In the genomic region with DNA sequence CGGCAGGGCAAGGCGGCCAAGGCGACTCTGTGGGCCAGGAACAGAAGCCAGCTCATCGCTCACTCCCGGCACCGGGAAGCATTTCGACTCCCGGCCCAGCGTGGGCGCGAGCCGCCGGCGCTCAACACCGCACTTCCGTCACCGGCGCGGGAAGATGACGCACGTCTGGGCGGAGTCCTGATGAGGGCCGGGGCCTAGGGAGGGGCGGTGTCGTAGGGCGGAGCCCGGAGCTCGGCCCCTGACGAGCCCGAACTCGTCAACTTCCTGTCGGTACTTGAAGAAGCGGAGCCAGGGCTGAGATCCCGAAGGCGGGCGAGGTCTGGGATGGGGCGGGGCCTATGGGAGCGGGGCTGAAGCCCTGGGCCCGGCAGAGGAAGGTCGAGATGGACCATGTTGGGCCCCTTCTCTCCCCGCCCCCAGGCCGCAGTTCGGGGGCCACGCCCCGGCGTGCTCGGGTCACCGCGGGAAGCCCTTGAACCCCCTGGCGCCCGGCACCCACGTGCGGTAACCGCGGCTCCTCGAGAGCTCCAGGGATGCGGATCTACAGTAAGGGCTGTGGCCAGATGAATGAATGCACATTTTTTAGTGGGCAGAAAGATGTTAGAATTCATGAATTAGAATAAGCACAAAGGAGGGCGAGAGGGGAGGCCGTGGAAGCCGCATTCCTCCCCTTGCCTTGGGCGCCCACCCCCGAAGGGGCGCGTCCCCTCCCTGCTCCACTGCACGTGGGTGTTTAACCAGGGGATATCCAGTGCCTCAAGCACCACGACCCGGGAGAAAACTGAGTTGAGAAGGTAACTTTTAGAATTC, we compare ENCODE assay signal across 8 cellular contexts. TPM values are rescaled to one million over a fixed set of nuclear protein-coding genes. Genes with fewer than 3 reads are reported as not detected.
A peak's percentile ranks its signal among the peaks of the same experiment; 100 is the strongest.
DNase-seq lines count a peak whose midpoint lies in the region; ATAC-seq and TF ChIP-seq lines count a peak whose summit lies in the region.

A gene with protein sequence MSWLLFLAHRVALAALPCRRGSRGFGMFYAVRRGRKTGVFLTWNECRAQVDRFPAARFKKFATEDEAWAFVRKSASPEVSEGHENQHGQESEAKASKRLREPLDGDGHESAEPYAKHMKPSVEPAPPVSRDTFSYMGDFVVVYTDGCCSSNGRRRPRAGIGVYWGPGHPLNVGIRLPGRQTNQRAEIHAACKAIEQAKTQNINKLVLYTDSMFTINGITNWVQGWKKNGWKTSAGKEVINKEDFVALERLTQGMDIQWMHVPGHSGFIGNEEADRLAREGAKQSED (minus strand): TSS at position 129 of the 810 bp plus-strand sequence. CDS start 73 bp downstream, at position 56.

- H3K4me1 ChIP-seq in BLaER1, result peaks cover 41% of the 10 kb centered on the region

- peak within 1 kb of the TSS; percentile 89 for H3K4me3 ChIP-seq in BLaER1
- peak within 1 kb of the TSS; percentile 81 for H3K4me3 ChIP-seq in coronary artery

- H3K9ac ChIP-seq in BLaER1, result peak within 1 kb of the TSS; percentile 93

- H4K20me1 ChIP-seq in BLaER1, result no peaks in the 10 kb centered on the region

- H3K27ac ChIP-seq in BLaER1 (peak within 1 kb of the TSS; percentile 91), coronary artery (peak within 1 kb of the TSS; percentile 86 to 91), layer of hippocampus (ENCODE audit: low read depth, low read length) (peak within 1 kb of the TSS; percentile 89)

- H3K9me3 ChIP-seq in BLaER1, result no peaks in the 10 kb centered on the region

- peak within 1 kb of the TSS; percentile 93 for H3K4me2 ChIP-seq in BLaER1

- peak; percentile 96 for DNase-seq in NCI-H69 (lab: John Stamatoyannopoulos, UW)
- DNase-seq in activated CD4-positive, alpha-beta T cell treated with anti-CD3 and anti-CD28 coated beads, Interleukin-2, amount 10 ng/mL, durations not matched to agents 7 days and 5 days, result peak; percentile 97
- peak; percentile 99 for DNase-seq in coronary artery (ENCODE audit: low spot score)
- peak; percentile 98 to 99 for DNase-seq in stimulated activated CD4-positive, alpha-beta T cell treated with anti-CD3 and anti-CD28 coated beads, Interleukin-1b, Interleukin-23, amount 100 ng/mL, for 4 hours (ENCODE audit: low read depth in 2 of 2)

- peaks cover 35% of the 10 kb centered on the region for H3K36me3 Mint-ChIP-seq in activated CD4-positive, alpha-beta T cell treated with anti-CD3 and anti-CD28 coated beads, Interleukin-2, amount 10 ng/mL, durations not matched to agents 7 days and 5 days (ENCODE audit: low read depth)

- TF ChIP-seq CTCF in coronary artery (IDR thresholded peaks at IDR 0.05), result no peak

- peak within 1 kb of the TSS; percentile 98 for H3K27ac Mint-ChIP-seq in activated CD4-positive, alpha-beta T cell treated with anti-CD3 and anti-CD28 coated beads, Interleukin-2, amount 10 ng/mL, durations not matched to agents 7 days and 5 days

- no peaks in the 10 kb centered on the region for H3K9me3 Mint-ChIP-seq in activated CD4-positive, alpha-beta T cell treated with anti-CD3 and anti-CD28 coated beads, Interleukin-2, amount 10 ng/mL, durations not matched to agents 7 days and 5 days

- H3K4me1 Mint-ChIP-seq in activated CD4-positive, alpha-beta T cell treated with anti-CD3 and anti-CD28 coated beads, Interleukin-2, amount 10 ng/mL, durations not matched to agents 7 days and 5 days, result peaks cover 50% of the 10 kb centered on the region

- POLR2A ChIA-PET in activated CD4-positive, alpha-beta T cell treated with anti-CD3 and anti-CD28 coated beads, Interleukin-2, amount 10 ng/mL, durations not matched to agents 7 days and 5 days (lab: Charles Lee), result interaction anchor here (0.6 to 1.2 kb wide), 5 partner anchors 8 to 40 kb away, joined by 3 to 12 read pairs (median 3); partner anchors contain the start of gene RPS7

- peaks cover 38% of the 10 kb centered on the region for H3K36me3 ChIP-seq in BLaER1

- CTCF ChIA-PET in activated CD4-positive, alpha-beta T cell treated with anti-CD3 and anti-CD28 coated beads, Interleukin-2, amount 10 ng/mL, durations not matched to agents 7 days and 5 days (lab: Charles Lee), result interaction anchor here (1.1 to 2.2 kb wide), 4 partner anchors 12 to 42 kb away, joined by 3 to 7 read pairs (median 4); no protein-coding TSS in a partner anchor

- H3K27me3 Mint-ChIP-seq in activated CD4-positive, alpha-beta T cell treated with anti-CD3 and anti-CD28 coated beads, Interleukin-2, amount 10 ng/mL, durations not matched to agents 7 days and 5 days, result no peaks in the 10 kb centered on the region

- H3K4me3 Mint-ChIP-seq in activated CD4-positive, alpha-beta T cell treated with anti-CD3 and anti-CD28 coated beads, Interleukin-2, amount 10 ng/mL, durations not matched to agents 7 days and 5 days, result peak within 1 kb of the TSS; percentile 90

- H3K27me3 ChIP-seq in BLaER1, result no peaks in the 10 kb centered on the region
- H3K27me3 ChIP-seq in layer of hippocampus (ENCODE audit: control insufficient read depth, insufficient read depth, low read length), result no peaks in the 10 kb centered on the region

- ATAC-seq in GM19328 (IDR thresholded peaks at IDR 0.05; ENCODE audit: unreplicated experiment), result peak; percentile 96
- peak; percentile 98 for ATAC-seq in HG03520 (IDR thresholded peaks at IDR 0.05; ENCODE audit: unreplicated experiment)

RNA-seq across cellular contexts. Expression of the gene that starts here (rescaled TPM):
- 10 to 100 TPM; 18.7 to 26.0 TPM for total RNA-seq in activated CD4-positive, alpha-beta T cell treated with anti-CD3 and anti-CD28 coated beads, Interleukin-2, amount 10 ng/mL, durations not matched to agents 7 days and 5 days

Comparison
In these comparisons a context has a peak if more than half of its experiments do, and no peak if none do; other contexts are left out.
1. Peak in every context shown above with its lines: DNase-seq, ATAC-seq, H3K4me3 ChIP-seq and H3K27ac ChIP-seq.